ENCODE assay signal across 13 cellular contexts in genomic region chr7:155806096-155806871, GRCh38. TPM values are rescaled to one million over a fixed set of nuclear protein-coding genes. Genes with fewer than 3 reads are reported as not detected.
DNase-seq lines count a peak whose midpoint lies in the region; ATAC-seq and TF ChIP-seq lines count a peak whose summit lies in the region.
"Had no signal": no experiment of that assay in that cellular context is flagged by ENCODE, and none has a peak within 500 bp of the region (broad histone marks: within the 10 kb centered on the region; RNA-seq: fewer than 3 reads in every experiment).

No MANE protein-coding gene starts in this region.

- peak overlapping the region in 1 of 7 donors; percentile 17 for H3K27ac Mint-ChIP-seq in CD4-positive, alpha-beta memory T cell
- no peak overlapping the region for H3K27ac Mint-ChIP-seq in activated T-helper 17 cell treated with anti-CD3 and anti-CD28 coated beads, Interleukin-2, amount 50 U/mL, for 72 hours
- H3K27ac Mint-ChIP-seq in effector memory CD8-positive, alpha-beta T cell, result no peak overlapping the region
- H3K27ac Mint-ChIP-seq: stimulated activated naive CD8-positive, alpha-beta T cell treated with anti-CD3 and anti-CD28 coated beads, Interleukin-15, Interleukin-2, amounts not matched to agents 100 ng/mL and 50 ng/mL, for 24 hours had no signal

- H3K4me1 ChIP-seq in CD4-positive, alpha-beta memory T cell (ENCODE audit: insufficient read depth, low read length), result peaks cover 22% of the 10 kb centered on the region
- H3K4me1 ChIP-seq in iPS-15b (ENCODE audit: control insufficient read depth, insufficient read depth, low read length) (peaks cover 4% of the 10 kb centered on the region), psoas muscle (peaks cover 22% of the 10 kb centered on the region)

- no peaks in the 10 kb centered on the region for H3K9me3 ChIP-seq in CD4-positive, alpha-beta memory T cell (ENCODE audit: control insufficient read depth in 1 of 2, low read length in 2 of 2)
- H3K9me3 ChIP-seq in iPS-15b (ENCODE audit: control insufficient read depth, insufficient read depth, low read length), result no peaks in the 10 kb centered on the region
- no peaks in the 10 kb centered on the region for H3K9me3 ChIP-seq in psoas muscle
- H3K9me3 ChIP-seq: gastroesophageal sphincter, MG63 had no signal

- intact Hi-C loops in CD4-positive, alpha-beta memory T cell (cut with micrococcal nuclease), result no loop called here
- intact Hi-C loops in psoas muscle (cut with DNase I), result no loop called here

- peaks cover 0 to 3% (median 0%) of the 10 kb centered on the region in 8 donors for H3K9me3 Mint-ChIP-seq in CD4-positive, alpha-beta memory T cell
- H3K9me3 Mint-ChIP-seq in activated T-helper 17 cell treated with anti-CD3 and anti-CD28 coated beads, Interleukin-2, amount 50 U/mL, for 72 hours, result no peaks in the 10 kb centered on the region
- H3K9me3 Mint-ChIP-seq in effector memory CD8-positive, alpha-beta T cell, result no peaks in the 10 kb centered on the region
- H3K9me3 Mint-ChIP-seq: stimulated activated naive CD8-positive, alpha-beta T cell treated with anti-CD3 and anti-CD28 coated beads, Interleukin-15, Interleukin-2, amounts not matched to agents 100 ng/mL and 50 ng/mL, for 24 hours had no signal

- peak in 1 of 5 donors; percentile 42 for DNase-seq in CD4-positive, alpha-beta memory T cell
- DNase-seq in psoas muscle (no peak), LoVo (ENCODE audit: low spot score) (no peak), substantia nigra (lab: John Stamatoyannopoulos, UW) (no peak)
- DNase-seq in effector memory CD8-positive, alpha-beta T cell, result no peak
- DNase-seq: central memory CD4-positive, alpha-beta T cell had no signal

- peak overlapping the region in 6 of 8 donors; percentile 7 to 67 (median 52) for H3K4me3 Mint-ChIP-seq in CD4-positive, alpha-beta memory T cell
- peak overlapping the region; percentile 7 for H3K4me3 Mint-ChIP-seq in activated T-helper 17 cell treated with anti-CD3 and anti-CD28 coated beads, Interleukin-2, amount 50 U/mL, for 72 hours
- H3K4me3 Mint-ChIP-seq in effector memory CD8-positive, alpha-beta T cell, result peak overlapping the region in 1 of 2 donors; percentile 59

- H3K9ac ChIP-seq in iPS-15b (ENCODE audit: low read depth, low read length), result no peak overlapping the region

- no peak overlapping the region for H3K27ac ChIP-seq in CD4-positive, alpha-beta memory T cell (ENCODE audit: low read depth, low read length)
- H3K27ac ChIP-seq in psoas muscle, result no peak overlapping the region
- H3K27ac ChIP-seq in substantia nigra (ENCODE audit: low read depth, low read length, poor library complexity, severe bottlenecking), result no peak overlapping the region
- H3K27ac ChIP-seq: C4-2B, gastroesophageal sphincter had no signal

- ATAC-seq in activated T-helper 17 cell treated with anti-CD3 and anti-CD28 coated beads, Interleukin-2, amount 50 U/mL, for 72 hours (replicated peaks), result no peak
- ATAC-seq in psoas muscle (peak in 1 of 4 donors; percentile 32), GM18858 (IDR thresholded peaks at IDR 0.05; ENCODE audit: unreplicated experiment) (no peak)
- no peak for ATAC-seq in effector memory CD8-positive, alpha-beta T cell (replicated peaks)
- ATAC-seq: gastroesophageal sphincter had no signal

- H3K4me3 ChIP-seq in CD4-positive, alpha-beta memory T cell (ENCODE audit: low read length in 2 of 2), result no peak overlapping the region
- H3K4me3 ChIP-seq in iPS-15b (ENCODE audit: low read depth, low read length) (peak overlapping the region; percentile 33), psoas muscle (peak overlapping the region; percentile 58)
- H3K4me3 ChIP-seq: MG63 had no signal

- CTCF ChIA-PET in CD4-positive, alpha-beta memory T cell (lab: Charles Lee; ENCODE audit: partially characterized antibody), result interaction anchor here (1.2 kb wide), 1 partner anchor 1007 kb away, joined by 3 read pairs; no protein-coding TSS in a partner anchor

- H3K27me3 Mint-ChIP-seq in CD4-positive, alpha-beta memory T cell, result peaks cover 33 to 36% of the 10 kb centered on the region in 2 donors
- peaks cover 36% of the 10 kb centered on the region for H3K27me3 Mint-ChIP-seq in activated T-helper 17 cell treated with anti-CD3 and anti-CD28 coated beads, Interleukin-2, amount 50 U/mL, for 72 hours
- H3K27me3 Mint-ChIP-seq in effector memory CD8-positive, alpha-beta T cell, result peaks cover 46 to 66% of the 10 kb centered on the region in 2 donors

- H3K4me1 Mint-ChIP-seq in CD4-positive, alpha-beta memory T cell, result peaks cover 2 to 39% (median 24%) of the 10 kb centered on the region in 4 donors
- H3K4me1 Mint-ChIP-seq in activated T-helper 17 cell treated with anti-CD3 and anti-CD28 coated beads, Interleukin-2, amount 50 U/mL, for 72 hours, result no peaks in the 10 kb centered on the region
- H3K4me1 Mint-ChIP-seq in effector memory CD8-positive, alpha-beta T cell (ENCODE audit: low read depth in 2 of 2), result peaks cover 3 to 14% of the 10 kb centered on the region in 2 donors

- POLR2A ChIA-PET in CD4-positive, alpha-beta memory T cell (lab: Charles Lee; ENCODE audit: partially characterized antibody), result no interaction called here

- 15 to 19% (median 15%) methylated on average over 47 of the region's 47 CpGs for WGBS in psoas muscle, 3 donors

- TF ChIP-seq CTCF in psoas muscle (IDR thresholded peaks at IDR 0.05), result no peak

- H3K36me3 ChIP-seq in CD4-positive, alpha-beta memory T cell (ENCODE audit: insufficient read depth, low read length), result no peaks in the 10 kb centered on the region
- no peaks in the 10 kb centered on the region for H3K36me3 ChIP-seq in iPS-15b (ENCODE audit: control insufficient read depth, insufficient read depth, low read length)
- H3K36me3 ChIP-seq in psoas muscle (ENCODE audit: insufficient read depth in 1 of 2, low read depth in 1 of 2), result no peaks in the 10 kb centered on the region
- H3K36me3 ChIP-seq: gastroesophageal sphincter, MG63 had no signal

- H3K36me3 Mint-ChIP-seq in CD4-positive, alpha-beta memory T cell, result no peaks in the 10 kb centered on the region
- H3K36me3 Mint-ChIP-seq in activated T-helper 17 cell treated with anti-CD3 and anti-CD28 coated beads, Interleukin-2, amount 50 U/mL, for 72 hours (ENCODE audit: low read depth), result no peaks in the 10 kb centered on the region
- H3K36me3 Mint-ChIP-seq in effector memory CD8-positive, alpha-beta T cell (ENCODE audit: insufficient read depth), result peaks cover 8% of the 10 kb centered on the region

- peaks cover 20% of the 10 kb centered on the region for H3K27me3 ChIP-seq in CD4-positive, alpha-beta memory T cell (ENCODE audit: insufficient read depth, low read length)
- H3K27me3 ChIP-seq in iPS-15b (ENCODE audit: control insufficient read depth, insufficient read depth, low read length) (peaks cover 85% of the 10 kb centered on the region), psoas muscle (ENCODE audit: insufficient read depth in 3 of 3, low read length in 2 of 3) (peaks cover 5 to 100% (median 67%) of the 10 kb centered on the region in 3 donors)

RNA-seq across cellular contexts. Expression of gene SHH, which starts 6.0 kb away (rescaled TPM):
- not detected for total RNA-seq in CD4-positive, alpha-beta memory T cell
- under 1 TPM in 1 of 2 donors, not detected in 1; 0.03 TPM for polyA plus RNA-seq in CD4-positive, alpha-beta memory T cell
- total RNA-seq in activated T-helper 17 cell treated with anti-CD3 and anti-CD28 coated beads, Interleukin-2, amount 50 U/mL, for 72 hours, result not detected
- total RNA-seq in psoas muscle, result not detected
- under 1 TPM in 2 of 3 donors, not detected in 1; 0.01 TPM for polyA plus RNA-seq in psoas muscle

Comparison
In these comparisons a context has a peak if more than half of its experiments do, and no peak if none do; other contexts are left out.
1. H3K4me3 ChIP-seq: peak in iPS-15b (single experiment) and psoas muscle (single experiment); none in CD4-positive, alpha-beta memory T cell (0 of 2).